Comparison of ENCODE assay signal across 1 cellular context in the genomic region with DNA sequence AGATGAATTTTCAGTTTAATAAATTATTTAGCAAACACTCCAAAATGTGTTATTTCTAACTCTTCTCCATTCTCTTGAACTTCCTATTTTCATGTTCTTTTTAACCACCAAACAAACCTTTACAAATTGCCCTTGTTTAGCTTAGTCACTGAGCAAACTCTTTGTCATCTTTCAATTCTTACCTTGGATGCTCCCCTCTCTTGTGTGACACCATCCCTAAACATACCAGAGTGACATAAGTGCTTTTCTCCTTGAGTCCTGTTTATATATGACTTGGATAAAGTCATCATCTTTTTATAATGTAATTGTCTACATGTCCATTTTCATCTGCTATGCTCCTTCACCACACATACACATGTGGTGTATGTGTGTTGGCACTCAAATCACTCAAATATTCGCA.
TF ChIP-seq lines count a peak whose summit lies in the region.

No MANE protein-coding gene starts in this region.

TF ChIP-seq in A549, 52 proteins besides CTCF, POLR2A, EP300 and RAD21 (continued from another document):
- TF ChIP-seq, protein P1, sequence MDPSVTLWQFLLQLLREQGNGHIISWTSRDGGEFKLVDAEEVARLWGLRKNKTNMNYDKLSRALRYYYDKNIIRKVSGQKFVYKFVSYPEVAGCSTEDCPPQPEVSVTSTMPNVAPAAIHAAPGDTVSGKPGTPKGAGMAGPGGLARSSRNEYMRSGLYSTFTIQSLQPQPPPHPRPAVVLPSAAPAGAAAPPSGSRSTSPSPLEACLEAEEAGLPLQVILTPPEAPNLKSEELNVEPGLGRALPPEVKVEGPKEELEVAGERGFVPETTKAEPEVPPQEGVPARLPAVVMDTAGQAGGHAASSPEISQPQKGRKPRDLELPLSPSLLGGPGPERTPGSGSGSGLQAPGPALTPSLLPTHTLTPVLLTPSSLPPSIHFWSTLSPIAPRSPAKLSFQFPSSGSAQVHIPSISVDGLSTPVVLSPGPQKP (IDR thresholded peaks at IDR 0.05; ENCODE audit: low read depth, low read length), result no peak
- no peak for TF ChIP-seq FOSL2 (IDR thresholded peaks at IDR 0.05)
- TF ChIP-seq FOSL2 (CRISPR knock-in tag; IDR thresholded peaks at IDR 0.05), result no peak
- no peak for TF ChIP-seq BHLHE40 (IDR thresholded peaks at IDR 0.05; ENCODE audit: low read depth, low read length)
